In genomic region chr1:40692429-40692905, GRCh38 we compare ENCODE assay signal across 8 cellular contexts. TPM values are rescaled to one million over a fixed set of nuclear protein-coding genes. Genes with fewer than 3 reads are reported as not detected.
A peak's percentile ranks its signal among the peaks of the same experiment; 100 is the strongest.
DNase-seq lines count a peak whose midpoint lies in the region; ATAC-seq and TF ChIP-seq lines count a peak whose summit lies in the region.

No MANE protein-coding gene starts in this region.

- TF ChIP-seq CTCF in DOHH2 (IDR thresholded peaks at IDR 0.05; ENCODE audit: low read depth, low read length, poor library complexity, severe bottlenecking) (no peak), hepatocyte (IDR thresholded peaks at IDR 0.05; ENCODE audit: poor library complexity) (no peak), retinal pigment epithelial cell (conservative IDR thresholded peaks at IDR 0.05; ENCODE audit: low read depth, low read length) (no peak)

- H3K9me3 ChIP-seq in DOHH2 (ENCODE audit: control insufficient read depth, insufficient read depth, low read length): no peaks in the 10 kb centered on the region
- no peaks in the 10 kb centered on the region for H3K9me3 ChIP-seq in hepatocyte (ENCODE audit: low read depth)

- peak overlapping the region; percentile 85 for H3K4me2 ChIP-seq in DOHH2 (ENCODE audit: low read length)
- peak overlapping the region; percentile 97 for H3K4me2 ChIP-seq in hepatocyte

- peaks cover 20% of the 10 kb centered on the region for H4K20me1 ChIP-seq in DOHH2 (ENCODE audit: control insufficient read depth, insufficient read depth, low read depth, low read length)
- peaks cover 20% of the 10 kb centered on the region for H4K20me1 ChIP-seq in hepatocyte (ENCODE audit: insufficient read depth, poor library complexity, severe bottlenecking)

- H3K4me1 ChIP-seq in DOHH2 (ENCODE audit: control insufficient read depth, low read length) (peaks cover 45% of the 10 kb centered on the region), hepatocyte (ENCODE audit: insufficient read depth) (peaks cover 18% of the 10 kb centered on the region)

- H3K27me3 ChIP-seq in DOHH2 (ENCODE audit: control insufficient read depth, low read length): no peaks in the 10 kb centered on the region
- no peaks in the 10 kb centered on the region for H3K27me3 ChIP-seq in hepatocyte

- H3K4me1 Mint-ChIP-seq in activated T-helper 17 cell treated with anti-CD3 and anti-CD28 coated beads, Interleukin-2, amount 50 U/mL, for 72 hours: peaks cover 40% of the 10 kb centered on the region

- H3K36me3 ChIP-seq in DOHH2 (ENCODE audit: control insufficient read depth, low read length) (peaks cover 57% of the 10 kb centered on the region), hepatocyte (replicated peaks; ENCODE audit: insufficient read depth, low read depth) (no peaks in the 10 kb centered on the region)

- peak overlapping the region; percentile 96 for H3K4me3 Mint-ChIP-seq in activated T-helper 17 cell treated with anti-CD3 and anti-CD28 coated beads, Interleukin-2, amount 50 U/mL, for 72 hours

- no peaks in the 10 kb centered on the region for H3K27me3 Mint-ChIP-seq in activated T-helper 17 cell treated with anti-CD3 and anti-CD28 coated beads, Interleukin-2, amount 50 U/mL, for 72 hours

- H2AFZ ChIP-seq in hepatocyte: peak overlapping the region; percentile 88

- H3K9me2 ChIP-seq in DOHH2 (replicated peaks; ENCODE audit: control insufficient read depth, low read length): no peaks in the 10 kb centered on the region
- no peaks in the 10 kb centered on the region for H3K9me2 ChIP-seq in hepatocyte (replicated peaks; ENCODE audit: insufficient read depth)

- H3K9me3 Mint-ChIP-seq in activated T-helper 17 cell treated with anti-CD3 and anti-CD28 coated beads, Interleukin-2, amount 50 U/mL, for 72 hours: no peaks in the 10 kb centered on the region

- H3K27ac ChIP-seq in DOHH2 (ENCODE audit: low read depth, low read length) (peak overlapping the region; percentile 91), hepatocyte (peak overlapping the region; percentile 99)

- 0 out of 2 replicates have a peak, but pooled peaks cover 6% of the 10 kb centered on the region for H3F3A ChIP-seq in DOHH2 (ENCODE audit: control insufficient read depth, insufficient read depth)

- peak; percentile 18 for DNase-seq in hepatocyte (ENCODE audit: low spot score)
- no peak for DNase-seq in retinal pigment epithelial cell (ENCODE audit: low read depth)
- DNase-seq in KG1 (lab: John Stamatoyannopoulos, UW): no peak
- DNase-seq in dedifferentiated amniotic fluid mesenchymal stem cell (ENCODE audit: extremely low spot score): no peak
- DNase-seq in NOMO-1 treated with dmso at 0.1 percent for 144 hours (lab: John Stamatoyannopoulos, UW; ENCODE audit: unreplicated experiment): no peak

- 6% methylated on average over 9 of the region's 9 CpGs for WGBS in hepatocyte (ENCODE audit: low lambda C conversion rate, missing lambda C conversion rate)

- peaks cover 49% of the 10 kb centered on the region for H3K36me3 Mint-ChIP-seq in activated T-helper 17 cell treated with anti-CD3 and anti-CD28 coated beads, Interleukin-2, amount 50 U/mL, for 72 hours (ENCODE audit: low read depth)

- H3K4me3 ChIP-seq in DOHH2 (ENCODE audit: low read length) (peak overlapping the region; percentile 92), hepatocyte (peak overlapping the region; percentile 72), retinal pigment epithelial cell (ENCODE audit: low read length) (peak overlapping the region; percentile 79)

- peak overlapping the region; percentile 97 for H3K27ac Mint-ChIP-seq in activated T-helper 17 cell treated with anti-CD3 and anti-CD28 coated beads, Interleukin-2, amount 50 U/mL, for 72 hours

- H3K79me2 ChIP-seq in DOHH2 (ENCODE audit: control insufficient read depth, low read length) (peaks cover 91% of the 10 kb centered on the region), hepatocyte (peaks cover 82% of the 10 kb centered on the region)

- ATAC-seq in HG03520 (IDR thresholded peaks at IDR 0.05; ENCODE audit: unreplicated experiment): peak; percentile 1
- ATAC-seq in activated T-helper 17 cell treated with anti-CD3 and anti-CD28 coated beads, Interleukin-2, amount 50 U/mL, for 72 hours (replicated peaks): peak; percentile 18

RNA-seq across cellular contexts. Expression of gene NFYC, which starts 1.0 kb away (rescaled TPM):
- 10 to 100 TPM; 61.2 to 65.2 TPM for total RNA-seq in activated T-helper 17 cell treated with anti-CD3 and anti-CD28 coated beads, Interleukin-2, amount 50 U/mL, for 72 hours
- 38.6 and 44.1 TPM in 2 replicates for total RNA-seq in hepatocyte
- 52.5 and 54.8 TPM in 2 replicates for polyA plus RNA-seq in hepatocyte

RNA-seq across cellular contexts. Expression of gene RIMS3, which starts 27.0 kb away (rescaled TPM):
- 1 to 10 TPM; 3.0 to 4.2 TPM for total RNA-seq in activated T-helper 17 cell treated with anti-CD3 and anti-CD28 coated beads, Interleukin-2, amount 50 U/mL, for 72 hours
- 1.0 and 1.6 TPM in 2 replicates for total RNA-seq in hepatocyte
- polyA plus RNA-seq in hepatocyte: 0.32 and 1.4 TPM in 2 replicates
